20 cellular contexts compared by ENCODE assay signal in the genomic region with DNA sequence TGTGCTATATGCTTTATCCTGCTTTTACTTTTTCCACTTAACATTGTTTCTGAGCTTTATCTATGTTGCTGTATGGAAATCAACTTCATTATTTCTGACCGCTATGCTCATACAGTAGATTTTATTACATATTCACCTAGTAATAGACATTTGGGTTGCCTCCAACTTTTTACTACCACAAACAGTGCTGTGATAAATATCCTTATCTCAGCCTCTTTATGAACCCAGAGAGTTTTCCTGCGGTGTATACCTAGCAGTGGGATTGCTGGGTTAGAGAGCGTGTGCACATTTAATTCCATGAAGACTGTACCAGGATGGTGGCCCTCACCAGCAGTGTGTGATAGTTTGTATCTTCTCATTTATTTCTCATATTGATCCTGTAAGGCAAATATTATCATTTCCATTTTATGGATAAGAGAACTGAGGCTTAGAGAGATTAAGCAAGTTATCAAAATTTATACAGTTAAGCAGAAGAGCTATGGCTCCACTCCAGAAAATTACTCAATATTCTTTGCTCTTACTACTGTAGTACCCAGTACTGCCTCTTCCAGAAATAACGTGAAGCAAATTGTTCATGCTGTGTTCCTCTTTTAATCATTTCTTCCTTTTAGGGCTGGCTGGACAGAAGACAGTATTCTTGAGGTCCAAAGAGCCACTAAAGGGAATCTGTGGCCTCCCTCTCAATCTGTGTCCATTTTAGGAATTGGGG. TPM values are rescaled to one million over a fixed set of nuclear protein-coding genes. Genes with fewer than 3 reads are reported as not detected.
"Had no signal": no experiment of that assay in that cellular context is flagged by ENCODE, and none has a peak within 500 bp of the region (broad histone marks: within the 10 kb centered on the region; RNA-seq: fewer than 3 reads in every experiment).

No MANE protein-coding gene starts in this region.

- H3K27ac ChIP-seq: brain microvascular endothelial cell, gastroesophageal sphincter, heart right ventricle, skin epidermis, tibial nerve, vagina had no signal

- H3K4me3 ChIP-seq: gastroesophageal sphincter, heart right ventricle, skin epidermis, tibial nerve, vagina had no signal

- H3K4me1 ChIP-seq: gastroesophageal sphincter, vagina had no signal

- ATAC-seq: gastroesophageal sphincter; heart right ventricle; natural killer cell treated with Interleukin-12 subunit alpha and Interleukin-12 subunit beta and Interleukin-15 and Interleukin-18, amount 100 ng/mL, for 72 hours had no signal

- H3K9me3 ChIP-seq: gastroesophageal sphincter, heart right ventricle, tibial nerve, vagina had no signal

- FAIRE-seq: TTC549 had no signal

- DNase-seq: activated CD4-positive, alpha-beta T cell treated with anti-CD3 and anti-CD28 coated beads, Interleukin-2, amount 10 ng/mL, durations not matched to agents 7 days and 5 days; activated naive CD8-positive, alpha-beta T cell treated with anti-CD3 and anti-CD28 coated beads, Interleukin-2, amount 10 ng/mL, durations not matched to agents 7 days and 5 days; anterior cingulate cortex; brain microvascular endothelial cell; effector CD8-positive, alpha-beta T cell; heart right ventricle; stimulated activated CD4-positive, alpha-beta T cell treated with anti-CD3 and anti-CD28 coated beads, Interleukin-4, amount 100 ng/mL, for 4 hours; stimulated activated CD8-positive, alpha-beta memory T cell treated with anti-CD3 and anti-CD28 coated beads, Interleukin-4, amount 100 ng/mL, for 48 hours; stimulated activated naive CD4-positive, alpha-beta T cell treated with Interleukin-2 at 50 U/mL for 16 hours; substantia nigra; T-helper 2 cell had no signal

- H3K27me3 ChIP-seq: vagina had no signal

- H3K36me3 ChIP-seq: brain microvascular endothelial cell, gastroesophageal sphincter, heart right ventricle, tibial nerve, vagina had no signal

RNA-seq across cellular contexts. Expression of a gene that starts 26.3 kb away (rescaled TPM):
- total RNA-seq: activated CD4-positive, alpha-beta T cell treated with anti-CD3 and anti-CD28 coated beads, Interleukin-2, amount 10 ng/mL, durations not matched to agents 7 days and 5 days; activated naive CD8-positive, alpha-beta T cell treated with anti-CD3 and anti-CD28 coated beads, Interleukin-2, amount 10 ng/mL, durations not matched to agents 7 days and 5 days; activated T-helper 1 cell treated with anti-CD3 and anti-CD28 coated beads, Interleukin-12 subunit alpha, Interleukin-12 subunit beta, Interleukin-2, Interleukin-4 antibody, amounts not matched to agents 30 ng/mL and 10 ng/mL and 1 ng/mL, durations not matched to agents 14 hours and 24 hours and 36 hours; fibroblast of lung; natural killer cell treated with Interleukin-12 subunit alpha and Interleukin-12 subunit beta and Interleukin-15 and Interleukin-18, amount 100 ng/mL, for 72 hours; posterior vena cava; tibial nerve; vagina had no signal
- polyA plus RNA-seq: fibroblast of lung had no signal
